ENCODE assay signal across 1 cellular context in genomic region chr12:43744826-43745225, GRCh38.
A peak's percentile ranks its signal among the peaks of the same experiment; 100 is the strongest.
TF ChIP-seq lines count a peak whose summit lies in the region.

No MANE protein-coding gene starts in this region.

TF ChIP-seq in HepG2, 621 proteins besides CTCF, POLR2A, EP300 and RAD21 (continued from another document):
- peak; percentile 41; the same call in 1 of the 2 replicates for TF ChIP-seq ZBTB40 (IDR thresholded peaks at IDR 0.05)
- TF ChIP-seq ZBTB40 (CRISPR knock-in tag; IDR thresholded peaks at IDR 0.05): peak; percentile 29; the same call in 1 of the 2 replicates
- TF ChIP-seq SAP130 (CRISPR knock-in tag; IDR thresholded peaks at IDR 0.05; ENCODE audit: low read depth): no peak
- no peak for TF ChIP-seq JUN (CRISPR knock-in tag; IDR thresholded peaks at IDR 0.05)
- no peak for TF ChIP-seq ZNF282 (IDR thresholded peaks at IDR 0.05; ENCODE audit: partially characterized antibody)
